34 cellular contexts compared by ENCODE assay signal in genomic region chr16:5015351-5015750, GRCh38. TPM values are rescaled to one million over a fixed set of nuclear protein-coding genes. Genes with fewer than 3 reads are reported as not detected.
A peak's percentile ranks its signal among the peaks of the same experiment; 100 is the strongest.
DNase-seq lines count a peak whose midpoint lies in the region; ATAC-seq lines count a peak whose summit lies in the region.
"Had no signal": no experiment of that assay in that cellular context is flagged by ENCODE, and none has a peak within 500 bp of the region (broad histone marks: within the 10 kb centered on the region; RNA-seq: fewer than 3 reads in every experiment).

No MANE protein-coding gene starts in this region.

- H3K4me1 Mint-ChIP-seq in stimulated activated naive B cell treated with anti-CD40 and anti-IgM and Interleukin-4, amounts not matched to agents 10 μg/mL and 1 μg/mL and 100 μg/mL, for 72 hours, result no peaks in the 10 kb centered on the region
- H3K4me1 Mint-ChIP-seq: activated naive CD8-positive, alpha-beta T cell treated with anti-CD3 and anti-CD28 coated beads, Interleukin-2, amount 50 U/mL, for 24 hours; neural crest cell; stimulated activated memory B cell treated with anti-CD40 and anti-IgM and Interleukin-4, amounts not matched to agents 10 μg/mL and 1 μg/mL and 100 μg/mL, for 72 hours had no signal

- H3K27me3 Mint-ChIP-seq in stimulated activated naive B cell treated with anti-CD40 and anti-IgM and Interleukin-4, amounts not matched to agents 10 μg/mL and 1 μg/mL and 100 μg/mL, for 72 hours, result peaks cover 6 to 17% of the 10 kb centered on the region in 2 donors

- ATAC-seq in GM18861 (IDR thresholded peaks at IDR 0.05; ENCODE audit: unreplicated experiment), result no peak
- ATAC-seq in stimulated activated naive B cell treated with anti-CD40 and anti-IgM and Interleukin-4, amounts not matched to agents 10 μg/mL and 1 μg/mL and 100 μg/mL, for 72 hours (replicated peaks), result no peak
- ATAC-seq: activated naive CD8-positive, alpha-beta T cell treated with anti-CD3 and anti-CD28 coated beads, Interleukin-2, amount 50 U/mL, for 24 hours; left lung; pancreas; stimulated activated memory B cell treated with anti-CD40 and anti-IgM and Interleukin-4, amounts not matched to agents 10 μg/mL and 1 μg/mL and 100 μg/mL, for 72 hours; upper lobe of right lung had no signal

- H3K27ac Mint-ChIP-seq in stimulated activated naive B cell treated with anti-CD40 and anti-IgM and Interleukin-4, amounts not matched to agents 10 μg/mL and 1 μg/mL and 100 μg/mL, for 72 hours, result no peak overlapping the region
- H3K27ac Mint-ChIP-seq: activated naive CD8-positive, alpha-beta T cell treated with anti-CD3 and anti-CD28 coated beads, Interleukin-2, amount 50 U/mL, for 24 hours; CD4-positive, alpha-beta T cell; HFFc6; stimulated activated memory B cell treated with anti-CD40 and anti-IgM and Interleukin-4, amounts not matched to agents 10 μg/mL and 1 μg/mL and 100 μg/mL, for 72 hours had no signal

- no peak overlapping the region for H3K4me3 Mint-ChIP-seq in stimulated activated naive B cell treated with anti-CD40 and anti-IgM and Interleukin-4, amounts not matched to agents 10 μg/mL and 1 μg/mL and 100 μg/mL, for 72 hours
- H3K4me3 Mint-ChIP-seq: activated naive CD8-positive, alpha-beta T cell treated with anti-CD3 and anti-CD28 coated beads, Interleukin-2, amount 50 U/mL, for 24 hours; CD4-positive, alpha-beta T cell; HFFc6; neural crest cell; stimulated activated memory B cell treated with anti-CD40 and anti-IgM and Interleukin-4, amounts not matched to agents 10 μg/mL and 1 μg/mL and 100 μg/mL, for 72 hours had no signal

- H3K27ac ChIP-seq in temporal lobe (ENCODE audit: low read depth, low read length), result peak overlapping the region; percentile 96
- H3K27ac ChIP-seq: 22Rv1, cardiac muscle cell, left lung, pancreas, SK-N-MC, skin epidermis, upper lobe of right lung had no signal

- H3K36me3 Mint-ChIP-seq in stimulated activated naive B cell treated with anti-CD40 and anti-IgM and Interleukin-4, amounts not matched to agents 10 μg/mL and 1 μg/mL and 100 μg/mL, for 72 hours, result no peaks in the 10 kb centered on the region
- H3K36me3 Mint-ChIP-seq: stimulated activated memory B cell treated with anti-CD40 and anti-IgM and Interleukin-4, amounts not matched to agents 10 μg/mL and 1 μg/mL and 100 μg/mL, for 72 hours had no signal

- DNase-seq in DMS 273 (lab: John Stamatoyannopoulos, UW; ENCODE audit: unreplicated experiment) (peak; percentile 23), DMS 273 treated with DMSO at 0.1 percent for 48 hours (lab: John Stamatoyannopoulos, UW) (no peak), NCI-H69 (lab: John Stamatoyannopoulos, UW) (peak; percentile 13), dermis blood vessel endothelial cell (peak; percentile 3), NCI-H1105 treated with DMSO at 0.1 percent for 48 hours (lab: John Stamatoyannopoulos, UW) (no peak)
- DNase-seq in stimulated activated naive B cell treated with anti-CD40 and anti-IgM and Interleukin-4, amounts not matched to agents 10 μg/mL and 1 μg/mL and 100 μg/mL, for 72 hours, result no peak
- DNase-seq: activated CD4-positive, alpha-beta T cell treated with anti-CD3 and anti-CD28 coated beads, Interleukin-2, amount 50 U/mL, for 48 hours; activated CD4-positive, CD25-positive, alpha-beta regulatory T cell treated with anti-CD3 and anti-CD28 coated beads, Interleukin-2, amount 50 U/mL, for 72 hours; activated naive CD4-positive, alpha-beta T cell; activated naive CD8-positive, alpha-beta T cell treated with anti-CD3 and anti-CD28 coated beads, Interleukin-2, amount 50 U/mL, for 24 hours; activated T-cell treated with anti-CD3 and anti-CD28 coated beads, Interleukin-2, amount 50 U/mL, for 48 hours; CD4-positive, alpha-beta T cell; cortex of kidney; erythroblast; HFFc6; mesenchymal stem cell; NCI-H1694; NCI-H446 treated with DMSO at 0.1 percent for 48 hours; pancreas; upper lobe of right lung had no signal

- peaks cover 0 to 2% of the 10 kb centered on the region in 2 donors for H3K9me3 Mint-ChIP-seq in stimulated activated naive B cell treated with anti-CD40 and anti-IgM and Interleukin-4, amounts not matched to agents 10 μg/mL and 1 μg/mL and 100 μg/mL, for 72 hours
- H3K9me3 Mint-ChIP-seq: activated naive CD8-positive, alpha-beta T cell treated with anti-CD3 and anti-CD28 coated beads, Interleukin-2, amount 50 U/mL, for 24 hours; CD4-positive, alpha-beta T cell; HFFc6; neural crest cell; stimulated activated memory B cell treated with anti-CD40 and anti-IgM and Interleukin-4, amounts not matched to agents 10 μg/mL and 1 μg/mL and 100 μg/mL, for 72 hours had no signal

RNA-seq across cellular contexts. Expression of gene NAGPA, which starts 18.4 kb away (rescaled TPM):
- total RNA-seq in dermis blood vessel endothelial cell, result 34.8 and 35.9 TPM in 2 replicates
- total RNA-seq in temporal lobe, result 8.6 TPM

RNA-seq across cellular contexts. Expression of gene C16orf89, which starts 50.4 kb away (rescaled TPM):
- total RNA-seq in dermis blood vessel endothelial cell, result not detected in 2 replicates
- total RNA-seq in temporal lobe, result 7.9 TPM
- total RNA-seq: astrocyte; cardiac muscle cell; CD4-positive, alpha-beta T cell; HFFc6; HT-29; neural crest cell; OCI-LY7; T-helper 2 cell treated with Interferon-gamma antibody and Interleukin-4, amounts not matched to agents 100 ng/mL and 5 ng/mL, for 36 hours had no signal

RNA-seq across cellular contexts. Expression of gene ALG1, which starts 56.3 kb away (rescaled TPM):
- 30.4 and 36.4 TPM in 2 replicates for total RNA-seq in dermis blood vessel endothelial cell
- 8.6 TPM for total RNA-seq in temporal lobe

RNA-seq across cellular contexts. Expression of gene SEC14L5, which starts 57.2 kb away (rescaled TPM):
- total RNA-seq in dermis blood vessel endothelial cell, result 0.14 TPM in 1 of 2 replicates, not detected in the other
- total RNA-seq in temporal lobe, result 0.49 TPM
- total RNA-seq: CD4-positive, alpha-beta T cell; glomerular endothelial cell; HFFc6; OCI-LY7; T-helper 2 cell treated with Interferon-gamma antibody and Interleukin-4, amounts not matched to agents 100 ng/mL and 5 ng/mL, for 36 hours had no signal

Comparison
In these comparisons a context has a peak if more than half of its experiments do, and no peak if none do; other contexts are left out.
1. DNase-seq: peak in DMS 273 (single experiment), NCI-H69 (single experiment) and dermis blood vessel endothelial cell (single experiment); none in DMS 273 treated with DMSO at 0.1 percent for 48 hours (single experiment), NCI-H1105 treated with DMSO at 0.1 percent for 48 hours (single experiment) and stimulated activated naive B cell treated with anti-CD40 and anti-IgM and Interleukin-4, amounts not matched to agents 10 μg/mL and 1 μg/mL and 100 μg/mL, for 72 hours (single experiment).